Comparison of ENCODE assay signal across 7 cellular contexts in the genomic region with DNA sequence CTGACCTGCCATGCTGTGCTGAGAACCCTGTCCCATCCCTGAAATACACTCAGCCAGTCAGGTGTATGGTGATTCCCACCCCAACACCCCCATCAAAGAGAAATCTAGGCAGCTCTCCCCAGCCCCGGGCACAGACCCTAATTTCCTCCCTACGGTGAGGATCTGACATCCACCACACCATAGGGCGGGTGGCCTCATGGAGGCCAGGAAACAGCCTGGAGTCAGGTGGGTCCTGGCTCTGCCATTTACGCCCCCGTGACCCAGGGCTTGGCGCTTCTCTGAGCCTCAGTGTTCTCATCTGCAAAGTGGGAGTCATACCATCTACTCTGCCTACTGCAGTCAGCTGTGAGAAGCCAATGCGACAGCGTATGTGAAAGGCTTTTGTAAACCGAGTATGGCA. TPM values are rescaled to one million over a fixed set of nuclear protein-coding genes. Genes with fewer than 3 reads are reported as not detected.
"Had no signal": no experiment of that assay in that cellular context is flagged by ENCODE, and none has a peak within 500 bp of the region (broad histone marks: within the 10 kb centered on the region; RNA-seq: fewer than 3 reads in every experiment).

No MANE protein-coding gene starts in this region.

RNA-seq across cellular contexts. Expression of a gene that starts 27.4 kb away (rescaled TPM):
- total RNA-seq: GM23248, GM23338, H1, H4, H7, H9, HFFc6 had no signal
